18 cellular contexts compared by ENCODE assay signal in genomic region chr9:4226331-4227250, GRCh38.
DNase-seq lines count a peak whose midpoint lies in the region; ATAC-seq, FAIRE-seq and TF ChIP-seq lines count a peak whose summit lies in the region.
"Had no signal": no experiment of that assay in that cellular context is flagged by ENCODE, and none has a peak within 500 bp of the region (broad histone marks: within the 10 kb centered on the region; RNA-seq: fewer than 3 reads in every experiment).

No MANE protein-coding gene starts in this region.

- no peak for ATAC-seq in HG03135 (IDR thresholded peaks at IDR 0.05; ENCODE audit: unreplicated experiment)
- ATAC-seq: effector memory CD8-positive, alpha-beta T cell; HepG2; natural killer cell treated with Interleukin-12 subunit alpha and Interleukin-12 subunit beta and Interleukin-15 and Interleukin-18, amount 100 ng/mL, for 72 hours had no signal

- H3K9me3 Mint-ChIP-seq in chondrocyte (ENCODE audit: low read depth) (no peaks in the 10 kb centered on the region), osteocyte (ENCODE audit: unreplicated experiment) (no peaks in the 10 kb centered on the region)
- H3K9me3 Mint-ChIP-seq: activated naive CD8-positive, alpha-beta T cell treated with anti-CD3 and anti-CD28 coated beads, Interleukin-2, amount 10 ng/mL, durations not matched to agents 7 days and 5 days; effector memory CD8-positive, alpha-beta T cell; natural killer cell treated with Interleukin-12 subunit alpha and Interleukin-12 subunit beta and Interleukin-15 and Interleukin-18, amount 100 ng/mL, for 72 hours; T-helper 1 cell treated with Interleukin-12 subunit alpha and Interleukin-12 subunit beta and Interleukin-4 antibody, amounts not matched to agents 30 μg/mL and 1 μg/mL, for 36 hours had no signal

- no peak overlapping the region for H3K4me3 Mint-ChIP-seq in chondrocyte (ENCODE audit: unreplicated experiment)
- no peak overlapping the region for H3K4me3 Mint-ChIP-seq in osteocyte (ENCODE audit: unreplicated experiment)
- H3K4me3 Mint-ChIP-seq: activated naive CD8-positive, alpha-beta T cell treated with anti-CD3 and anti-CD28 coated beads, Interleukin-2, amount 10 ng/mL, durations not matched to agents 7 days and 5 days; effector memory CD8-positive, alpha-beta T cell; natural killer cell treated with Interleukin-12 subunit alpha and Interleukin-12 subunit beta and Interleukin-15 and Interleukin-18, amount 100 ng/mL, for 72 hours; T-helper 1 cell treated with Interleukin-12 subunit alpha and Interleukin-12 subunit beta and Interleukin-4 antibody, amounts not matched to agents 30 μg/mL and 1 μg/mL, for 36 hours had no signal

- no peak for TF ChIP-seq CTCF in chondrocyte (IDR thresholded peaks at IDR 0.05)
- no peak for TF ChIP-seq CTCF in osteocyte (IDR thresholded peaks at IDR 0.05)

- H3K27ac Mint-ChIP-seq in chondrocyte (ENCODE audit: unreplicated experiment) (peak overlapping the region; percentile 42), osteocyte (ENCODE audit: unreplicated experiment) (peak overlapping the region; percentile 21)
- H3K27ac Mint-ChIP-seq: activated naive CD8-positive, alpha-beta T cell treated with anti-CD3 and anti-CD28 coated beads, Interleukin-2, amount 10 ng/mL, durations not matched to agents 7 days and 5 days; effector memory CD8-positive, alpha-beta T cell; natural killer cell treated with Interleukin-12 subunit alpha and Interleukin-12 subunit beta and Interleukin-15 and Interleukin-18, amount 100 ng/mL, for 72 hours; T-helper 1 cell treated with Interleukin-12 subunit alpha and Interleukin-12 subunit beta and Interleukin-4 antibody, amounts not matched to agents 30 μg/mL and 1 μg/mL, for 36 hours had no signal

- H3K4me1 Mint-ChIP-seq in chondrocyte (ENCODE audit: low read depth), result peaks cover 59% of the 10 kb centered on the region
- H3K4me1 Mint-ChIP-seq in osteocyte (ENCODE audit: unreplicated experiment), result peaks cover 50% of the 10 kb centered on the region

- H3K36me3 Mint-ChIP-seq in chondrocyte (ENCODE audit: low read depth), result no peaks in the 10 kb centered on the region
- H3K36me3 Mint-ChIP-seq in osteocyte (ENCODE audit: unreplicated experiment), result no peaks in the 10 kb centered on the region
- H3K36me3 Mint-ChIP-seq: activated naive CD8-positive, alpha-beta T cell treated with anti-CD3 and anti-CD28 coated beads, Interleukin-2, amount 10 ng/mL, durations not matched to agents 7 days and 5 days; natural killer cell treated with Interleukin-12 subunit alpha and Interleukin-12 subunit beta and Interleukin-15 and Interleukin-18, amount 100 ng/mL, for 72 hours had no signal

- peak; percentile 55 for DNase-seq in EH (ENCODE audit: low read depth)
- peak; percentile 14 for DNase-seq in LHCN-M2 (ENCODE audit: low read depth)
- no peak for DNase-seq in chondrocyte (ENCODE audit: low spot score)
- no peak for DNase-seq in osteocyte (ENCODE audit: extremely low spot score, unreplicated experiment)
- no peak for DNase-seq in activated CD8-positive, alpha-beta memory T cell treated with anti-CD3 and anti-CD28 coated beads for 24 hours
- DNase-seq in RCC 7860 (ENCODE audit: low spot score), result no peak
- DNase-seq: activated naive CD8-positive, alpha-beta T cell treated with anti-CD3 and anti-CD28 coated beads, Interleukin-2, amount 10 ng/mL, durations not matched to agents 7 days and 5 days; central memory CD4-positive, alpha-beta T cell; effector memory CD8-positive, alpha-beta T cell; left ventricle myocardium inferior; NCI-H1048; NCI-H2107; NCI-H82; stimulated activated CD4-positive, alpha-beta T cell treated with anti-CD3 and anti-CD28 coated beads, Interleukin-1b, Interleukin-23, amount 100 ng/mL, for 48 hours had no signal

- H3K27me3 Mint-ChIP-seq in chondrocyte (ENCODE audit: low read depth) (no peaks in the 10 kb centered on the region), osteocyte (ENCODE audit: unreplicated experiment) (no peaks in the 10 kb centered on the region)

- no peak for FAIRE-seq in RCC 7860 (lab: Jason Lieb, UNC)

Comparison
In these comparisons a context has a peak if more than half of its experiments do, and no peak if none do; other contexts are left out.
1. DNase-seq: peak in EH (single experiment) and LHCN-M2 (single experiment); none in chondrocyte (single experiment), osteocyte (single experiment), activated CD8-positive, alpha-beta memory T cell treated with anti-CD3 and anti-CD28 coated beads for 24 hours (single experiment) and RCC 7860 (single experiment).